In genomic region chr1:13960376-13960987, GRCh38 we compare ENCODE assay signal across 8 cellular contexts.
A peak's percentile ranks its signal among the peaks of the same experiment; 100 is the strongest.
DNase-seq lines count a peak whose midpoint lies in the region; ATAC-seq, FAIRE-seq and TF ChIP-seq lines count a peak whose summit lies in the region.

No MANE protein-coding gene starts in this region.

- no TSS peak for BruUV-seq in HepG2 (replicated peaks; lab: Mats Ljungman, UMichigan)

- no peak for TF ChIP-seq POLR2A in HepG2 (IDR thresholded peaks at IDR 0.05; ENCODE audit: insufficient read depth in 1 of 2, low read depth in 2 of 2, low read length in 2 of 2)

- no peaks in the 10 kb centered on the region for H4K20me1 ChIP-seq in HepG2 (ENCODE audit: insufficient read depth, low read length)

- H3K4me1 ChIP-seq in HepG2 (ENCODE audit: insufficient read depth, low read length), result no peaks in the 10 kb centered on the region

- peaks cover 10% of the 10 kb centered on the region for H3K27me3 Mint-ChIP-seq in activated CD4-positive, alpha-beta T cell treated with anti-CD3 and anti-CD28 coated beads, Interleukin-2, amount 10 ng/mL, durations not matched to agents 7 days and 5 days

- no peaks in the 10 kb centered on the region; a peak in 1 of 5 replicates for H3K27me3 ChIP-seq in HepG2 (ENCODE audit: control insufficient read depth in 1 of 2, insufficient read depth in 2 of 2, low read length in 2 of 2)

- H3K27ac Mint-ChIP-seq in activated CD4-positive, alpha-beta T cell treated with anti-CD3 and anti-CD28 coated beads, Interleukin-2, amount 10 ng/mL, durations not matched to agents 7 days and 5 days, result no peak overlapping the region

- POLR2A ChIA-PET in GM10248 (lab: Yijun Ruan, JAX), result no interaction called here
- POLR2A ChIA-PET in activated CD4-positive, alpha-beta T cell treated with anti-CD3 and anti-CD28 coated beads, Interleukin-2, amount 10 ng/mL, durations not matched to agents 7 days and 5 days (lab: Charles Lee), result no interaction called here
- POLR2A ChIA-PET in HepG2 (lab: Yijun Ruan, JAX), result no interaction called here

- TF ChIP-seq EP300 in HepG2 (IDR thresholded peaks at IDR 0.05; ENCODE audit: low read depth in 2 of 2, low read length in 2 of 2), result no peak
- TF ChIP-seq EP300 in HepG2 (CRISPR knock-in tag; IDR thresholded peaks at IDR 0.05; ENCODE audit: borderline replicate concordance), result no peak

- H2AFZ ChIP-seq in HepG2 (ENCODE audit: low read length), result no peak overlapping the region

- H3K79me2 ChIP-seq in HepG2 (ENCODE audit: insufficient read depth, low read length), result no peaks in the 10 kb centered on the region

- no peak overlapping the region for H3K27ac ChIP-seq in 22Rv1
- H3K27ac ChIP-seq in coronary artery, result no peak overlapping the region
- no peak overlapping the region for H3K27ac ChIP-seq in HepG2 (ENCODE audit: extremely low read length, insufficient read depth, low read length)

- no peaks in the 10 kb centered on the region for H3K4me1 Mint-ChIP-seq in activated CD4-positive, alpha-beta T cell treated with anti-CD3 and anti-CD28 coated beads, Interleukin-2, amount 10 ng/mL, durations not matched to agents 7 days and 5 days

- no peaks in the 10 kb centered on the region for H3K9me3 Mint-ChIP-seq in activated CD4-positive, alpha-beta T cell treated with anti-CD3 and anti-CD28 coated beads, Interleukin-2, amount 10 ng/mL, durations not matched to agents 7 days and 5 days

- in situ Hi-C loops in HepG2 (cut with HindIII; ENCODE audit: extremely low pct_ligation_motif_present, low pct_unique_long_range_greater_than_20kb), result loop anchor here (10.0 to 25.0 kb wide), 2 partner anchors 296 to 1077 kb away; no protein-coding TSS in a partner anchor

- H3K9me3 ChIP-seq in HepG2 (ENCODE audit: low read length), result no peaks in the 10 kb centered on the region

- H3K4me3 ChIP-seq in coronary artery (no peak overlapping the region), HepG2 (replicated peaks in 1 of 3; ENCODE audit: insufficient read depth in 1 of 3, low read depth in 2 of 3, low read length in 3 of 3) (no peak overlapping the region)

- TF ChIP-seq CTCF in 22Rv1 (IDR thresholded peaks at IDR 0.05) (peak; percentile 90), GM10248 (IDR thresholded peaks at IDR 0.05; ENCODE audit: control extremely low read depth, extremely low read depth, low read depth, missing control alignments) (peak; percentile 96), coronary artery (IDR thresholded peaks at IDR 0.05) (peak; percentile 98), HepG2 (CRISPR knock-in tag; IDR thresholded peaks at IDR 0.05) (peak; percentile 94)

- peak; percentile 64 for TF ChIP-seq RAD21 in HepG2 (CRISPR knock-in tag; IDR thresholded peaks at IDR 0.05)

- ATAC-seq in HepG2, result peak; percentile 72
- ATAC-seq in GM19452 (IDR thresholded peaks at IDR 0.05; ENCODE audit: unreplicated experiment), result no peak

- no peak overlapping the region for H3K4me2 ChIP-seq in HepG2 (ENCODE audit: low read depth, low read length)

- H3K36me3 Mint-ChIP-seq in activated CD4-positive, alpha-beta T cell treated with anti-CD3 and anti-CD28 coated beads, Interleukin-2, amount 10 ng/mL, durations not matched to agents 7 days and 5 days (ENCODE audit: low read depth), result no peaks in the 10 kb centered on the region

- FAIRE-seq in HepG2 (lab: Jason Lieb, UNC), result peak; percentile 47

- no peak overlapping the region for H3K4me3 Mint-ChIP-seq in activated CD4-positive, alpha-beta T cell treated with anti-CD3 and anti-CD28 coated beads, Interleukin-2, amount 10 ng/mL, durations not matched to agents 7 days and 5 days

- DNase-seq in GM10248 (ENCODE audit: extremely low spot score) (peak; percentile 75), NCI-H2029 (lab: John Stamatoyannopoulos, UW) (peak; percentile 32), coronary artery (ENCODE audit: low spot score) (no peak), HepG2 (ENCODE audit: low spot score) (peak; percentile 43)
- DNase-seq in activated CD4-positive, alpha-beta T cell treated with anti-CD3 and anti-CD28 coated beads, Interleukin-2, amount 10 ng/mL, durations not matched to agents 7 days and 5 days, result peak; percentile 65
- peak; percentile 3 to 50 (median 26) for DNase-seq in stimulated activated CD4-positive, alpha-beta T cell treated with anti-CD3 and anti-CD28 coated beads, TNF-alpha, amount 100 ng/mL, for 1 hour (ENCODE audit: low read depth in 3 of 3, low spot score in 1 of 3)

- no peaks in the 10 kb centered on the region for H3K36me3 ChIP-seq in HepG2 (replicated peaks in 1 of 2; ENCODE audit: control insufficient read depth in 1 of 2, insufficient read depth in 2 of 2, low read length in 2 of 2)

- intact Hi-C loops in HepG2 (cut with micrococcal nuclease; ENCODE audit: unreplicated experiment), result loop anchor here (1.0 to 2.0 kb wide), 3 partner anchors 30 to 295 kb away; no protein-coding TSS in a partner anchor

- CTCF ChIA-PET in GM10248 (lab: Yijun Ruan, JAX), result interaction anchor here (1.1 to 2.0 kb wide), 5 partner anchors 9 to 298 kb away, joined by 3 to 19 read pairs (median 3); no protein-coding TSS in a partner anchor
- CTCF ChIA-PET in activated CD4-positive, alpha-beta T cell treated with anti-CD3 and anti-CD28 coated beads, Interleukin-2, amount 10 ng/mL, durations not matched to agents 7 days and 5 days (lab: Charles Lee), result no interaction called here
- CTCF ChIA-PET in HepG2 (lab: Yijun Ruan, JAX; ENCODE audit: low intra/inter-chr PET ratio, low total read pairs), result interaction anchor here (1.7 to 2.1 kb wide), 3 partner anchors 30 to 295 kb away, joined by 6 to 16 read pairs (median 10); no protein-coding TSS in a partner anchor

- no peak overlapping the region for H3K9ac ChIP-seq in HepG2 (ENCODE audit: insufficient read depth, low read depth, low read length)

- 0% methylated on average over 5 of the region's 12 CpGs for WGBS in HepG2 (ENCODE audit: low lambda C conversion rate)

TF ChIP-seq in HepG2, 621 proteins besides CTCF, POLR2A, EP300 and RAD21 (continues in another document):
- TF ChIP-seq SMC3 (IDR thresholded peaks at IDR 0.05; ENCODE audit: low read length) (peak; percentile 80), ZNF574 (CRISPR knock-in tag; IDR thresholded peaks at IDR 0.05) (no peak), KDM2A (CRISPR knock-in tag; IDR thresholded peaks at IDR 0.05; ENCODE audit: borderline replicate concordance, low read depth) (peak; percentile 34; the same call in 1 of the 2 replicates), PAF1 (CRISPR knock-in tag; IDR thresholded peaks at IDR 0.05) (no peak), TGIF2 (CRISPR knock-in tag; IDR thresholded peaks at IDR 0.05) (no peak), PBX3 (CRISPR knock-in tag; IDR thresholded peaks at IDR 0.05; ENCODE audit: borderline replicate concordance) (no peak), RFX5 (IDR thresholded peaks at IDR 0.05; ENCODE audit: low read depth, low read length) (no peak), GLMP (CRISPR knock-in tag; IDR thresholded peaks at IDR 0.05; ENCODE audit: borderline replicate concordance) (no peak), ZNF883 (CRISPR knock-in tag; IDR thresholded peaks at IDR 0.05; ENCODE audit: not compliant biosample characterization) (no peak), YY1 (IDR thresholded peaks at IDR 0.05; ENCODE audit: insufficient read depth, insufficient replicate concordance, low read depth, low read length) (peak; percentile 53), ZFYVE20 (CRISPR knock-in tag; IDR thresholded peaks at IDR 0.05; ENCODE audit: borderline replicate concordance, low read depth) (no peak)
